ENCODE assay signal across 25 cellular contexts in the genomic region with DNA sequence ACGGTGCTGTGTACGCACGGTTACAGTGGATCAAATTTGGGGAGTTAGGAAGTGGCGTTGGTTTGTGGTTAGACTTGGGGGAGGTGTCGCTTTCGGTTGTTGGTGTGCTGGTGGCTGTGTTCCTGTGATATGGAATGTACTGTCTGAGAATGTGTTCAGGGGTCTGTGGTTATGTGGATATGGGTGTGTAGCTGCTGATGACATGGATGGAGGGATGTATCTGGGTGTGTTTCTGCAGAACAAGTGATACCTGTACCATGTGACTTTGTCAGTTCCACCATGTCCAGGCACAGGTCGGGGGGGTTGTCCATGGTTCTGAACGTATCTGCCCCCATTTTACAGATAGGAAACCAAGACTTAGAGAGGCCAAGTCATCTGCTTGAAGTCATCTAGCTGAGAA. TPM values are rescaled to one million over a fixed set of nuclear protein-coding genes. Genes with fewer than 3 reads are reported as not detected.
A peak's percentile ranks its signal among the peaks of the same experiment; 100 is the strongest.
DNase-seq lines count a peak whose midpoint lies in the region; ATAC-seq, FAIRE-seq and TF ChIP-seq lines count a peak whose summit lies in the region.
"Had no signal": no experiment of that assay in that cellular context is flagged by ENCODE, and none has a peak within 500 bp of the region (broad histone marks: within the 10 kb centered on the region; RNA-seq: fewer than 3 reads in every experiment).

No MANE protein-coding gene starts in this region.

- H3K4me2 ChIP-seq in A549, result no peak overlapping the region

- intact Hi-C loops in CD8-positive, alpha-beta T cell (cut with DNase I, micrococcal nuclease), result no loop called here
- intact Hi-C loops in left ventricle myocardium inferior (cut with micrococcal nuclease), result no loop called here

- POLR2A ChIA-PET in A549 (lab: Yijun Ruan, JAX), result no interaction called here
- POLR2A ChIA-PET in CD8-positive, alpha-beta T cell (lab: Charles Lee), result interaction anchor here (1.2 kb wide), 1 partner anchor 9 kb away, joined by 7 read pairs; no protein-coding TSS in a partner anchor

- CTCF ChIA-PET in A549 (lab: Yijun Ruan, JAX), result interaction anchor here (2.1 kb wide), 1 partner anchor 28 kb away, joined by 9 read pairs; no protein-coding TSS in a partner anchor
- CTCF ChIA-PET in CD8-positive, alpha-beta T cell (lab: Charles Lee), result interaction anchor here (2.3 kb wide), 1 partner anchor 28 kb away, joined by 12 read pairs; no protein-coding TSS in a partner anchor

- TF ChIP-seq CTCF in A549 (IDR thresholded peaks at IDR 0.05), result no peak
- no peak for TF ChIP-seq CTCF in CD8-positive, alpha-beta T cell (IDR thresholded peaks at IDR 0.05)
- no peak for TF ChIP-seq CTCF in endodermal cell (conservative IDR thresholded peaks at IDR 0.05)
- TF ChIP-seq CTCF in left ventricle myocardium inferior (IDR thresholded peaks at IDR 0.05; ENCODE audit: borderline replicate concordance), result no peak

- TF ChIP-seq RAD21 in A549 (conservative IDR thresholded peaks at IDR 0.05 in 1 of 2, IDR thresholded peaks at IDR 0.05 in 1 of 2), result no peak

- H3K9me3 ChIP-seq in A549 (no peaks in the 10 kb centered on the region), endodermal cell (ENCODE audit: control insufficient read depth, low read length) (no peaks in the 10 kb centered on the region), left ventricle myocardium inferior (replicated peaks) (no peaks in the 10 kb centered on the region)
- H3K9me3 ChIP-seq in CD8-positive, alpha-beta T cell (ENCODE audit: low read length), result no peaks in the 10 kb centered on the region
- H3K9me3 ChIP-seq: HAP-1, tibial artery had no signal

- no peak overlapping the region for H3K27ac ChIP-seq in A549
- H3K27ac ChIP-seq in CD8-positive, alpha-beta T cell (ENCODE audit: low read depth, low read length), result no peak overlapping the region
- peak overlapping the region; percentile 64 for H3K27ac ChIP-seq in endodermal cell (ENCODE audit: low read depth, low read length)
- no peak overlapping the region for H3K27ac ChIP-seq in left ventricle myocardium inferior (replicated peaks)
- H3K27ac ChIP-seq: tibial artery, WERI-Rb-1 had no signal

- no peak overlapping the region for H3K27ac Mint-ChIP-seq in CD8-positive, alpha-beta T cell
- H3K27ac Mint-ChIP-seq in endodermal cell, result no peak overlapping the region
- H3K27ac Mint-ChIP-seq: nephron; stimulated activated naive B cell treated with anti-CD40 and anti-IgM and Interleukin-4, amounts not matched to agents 10 μg/mL and 1 μg/mL and 100 μg/mL, for 72 hours had no signal

- H3K36me3 ChIP-seq in CD8-positive, alpha-beta T cell (ENCODE audit: insufficient read depth, low read length), result no peaks in the 10 kb centered on the region
- H3K36me3 ChIP-seq in endodermal cell (ENCODE audit: control insufficient read depth, insufficient read depth, low read length) (no peaks in the 10 kb centered on the region), left ventricle myocardium inferior (no peaks in the 10 kb centered on the region)
- H3K36me3 ChIP-seq: HAP-1, tibial artery, WERI-Rb-1 had no signal

- H3K9me3 Mint-ChIP-seq in CD8-positive, alpha-beta T cell, result no peaks in the 10 kb centered on the region
- no peaks in the 10 kb centered on the region for H3K9me3 Mint-ChIP-seq in endodermal cell
- H3K9me3 Mint-ChIP-seq: nephron; stimulated activated naive B cell treated with anti-CD40 and anti-IgM and Interleukin-4, amounts not matched to agents 10 μg/mL and 1 μg/mL and 100 μg/mL, for 72 hours had no signal

- H3K4me3 Mint-ChIP-seq in CD8-positive, alpha-beta T cell, result peak overlapping the region; percentile 64
- no peak overlapping the region for H3K4me3 Mint-ChIP-seq in endodermal cell
- H3K4me3 Mint-ChIP-seq: nephron; stimulated activated naive B cell treated with anti-CD40 and anti-IgM and Interleukin-4, amounts not matched to agents 10 μg/mL and 1 μg/mL and 100 μg/mL, for 72 hours had no signal

- WGBS in A549 (ENCODE audit: missing lambda C conversion rate), result 77% methylated on average over 8 of the region's 8 CpGs
- WGBS in endodermal cell (ENCODE audit: insufficient coverage in 1 of 2, insufficient read length in 1 of 2), 2 experiments, result 73 to 81% methylated on average over 7 to 8 of the region's 8 CpGs

- FAIRE-seq in A549 (lab: Jason Lieb, UNC), result no peak

- ATAC-seq in A549 (no peak), HG03108 (IDR thresholded peaks at IDR 0.05; ENCODE audit: unreplicated experiment) (no peak), HG03039 (IDR thresholded peaks at IDR 0.05; ENCODE audit: unreplicated experiment) (no peak)
- ATAC-seq in CD8-positive, alpha-beta T cell, result peak; percentile 37
- ATAC-seq: stimulated activated naive B cell treated with anti-CD40 and anti-IgM and Interleukin-4, amounts not matched to agents 10 μg/mL and 1 μg/mL and 100 μg/mL, for 72 hours had no signal

- no peak for TF ChIP-seq POLR2A in A549 (IDR thresholded peaks at IDR 0.05; ENCODE audit: low read length)

- H3K4me1 ChIP-seq in A549 (peaks cover 9% of the 10 kb centered on the region; the same call in 2 of the 3 replicates), endodermal cell (ENCODE audit: control insufficient read depth, insufficient read depth, low read length) (peaks cover 9% of the 10 kb centered on the region), left ventricle myocardium inferior (no peaks in the 10 kb centered on the region)
- peaks cover 53% of the 10 kb centered on the region for H3K4me1 ChIP-seq in CD8-positive, alpha-beta T cell (ENCODE audit: insufficient read depth, low read length)
- H3K4me1 ChIP-seq: HAP-1, tibial artery had no signal

- peaks cover 70% of the 10 kb centered on the region for H3K4me1 Mint-ChIP-seq in CD8-positive, alpha-beta T cell (ENCODE audit: low read depth)
- peaks cover 36% of the 10 kb centered on the region for H3K4me1 Mint-ChIP-seq in endodermal cell

- peaks cover 18% of the 10 kb centered on the region for H3K27me3 Mint-ChIP-seq in CD8-positive, alpha-beta T cell (ENCODE audit: low read depth)
- H3K27me3 Mint-ChIP-seq in endodermal cell (ENCODE audit: insufficient read depth), result peaks cover 99% of the 10 kb centered on the region

- DNase-seq in A549 (ENCODE audit: low read depth in 1 of 2, low spot score in 1 of 2), result no peak
- DNase-seq in CD8-positive, alpha-beta T cell, result no peak
- peak; percentile 75 for DNase-seq in SW480 (ENCODE audit: low spot score)
- DNase-seq in endodermal cell, result no peak
- DNase-seq in EL, result no peak
- DNase-seq in left ventricle myocardium inferior, result no peak
- DNase-seq: activated T-cell treated with anti-CD3 and anti-CD28 coated beads, Interleukin-2, amount 50 U/mL, for 48 hours; dermis blood vessel endothelial cell; DMS79; head of caudate nucleus; NCI-H1436 treated with DMSO at 0.1 percent for 48 hours; NCI-H2171 treated with DMSO at 0.1 percent for 48 hours; NCI-H69; SHP77; stimulated activated CD4-positive, alpha-beta T cell treated with anti-CD3 and anti-CD28 coated beads, Interleukin-1b, Interleukin-23, amount 100 ng/mL, for 48 hours; stimulated activated naive B cell treated with anti-CD40 and anti-IgM and Interleukin-4, amounts not matched to agents 10 μg/mL and 1 μg/mL and 100 μg/mL, for 72 hours; tibial artery; WERI-Rb-1 had no signal

- TF ChIP-seq EP300 in A549 (IDR thresholded peaks at IDR 0.05), result no peak

- H3K36me3 Mint-ChIP-seq in CD8-positive, alpha-beta T cell, result no peaks in the 10 kb centered on the region
- no peaks in the 10 kb centered on the region for H3K36me3 Mint-ChIP-seq in endodermal cell (ENCODE audit: low read depth)
- H3K36me3 Mint-ChIP-seq: stimulated activated naive B cell treated with anti-CD40 and anti-IgM and Interleukin-4, amounts not matched to agents 10 μg/mL and 1 μg/mL and 100 μg/mL, for 72 hours had no signal

- H3K9ac ChIP-seq in endodermal cell (ENCODE audit: extremely low read depth, low read length, poor library complexity, severe bottlenecking), result no peak overlapping the region

- peaks cover 6% of the 10 kb centered on the region for H3K27me3 ChIP-seq in CD8-positive, alpha-beta T cell (ENCODE audit: insufficient read depth, low read length)
- peaks cover 95% of the 10 kb centered on the region for H3K27me3 ChIP-seq in endodermal cell (ENCODE audit: control insufficient read depth, insufficient read depth, low read length, poor library complexity, severe bottlenecking)
- peaks cover 98% of the 10 kb centered on the region for H3K27me3 ChIP-seq in left ventricle myocardium inferior (ENCODE audit: low read depth)

- H3K4me3 ChIP-seq in A549 (no peak overlapping the region), endodermal cell (ENCODE audit: low read length) (no peak overlapping the region), left ventricle myocardium inferior (no peak overlapping the region)
- H3K4me3 ChIP-seq in CD8-positive, alpha-beta T cell (ENCODE audit: low read depth, low read length), result peak overlapping the region; percentile 26
- H3K4me3 ChIP-seq: HAP-1, tibial artery had no signal

TF ChIP-seq in A549, 52 proteins besides CTCF, POLR2A, EP300 and RAD21 (continues in another document):
- no peak for TF ChIP-seq NFE2L2 (conservative IDR thresholded peaks at IDR 0.05; ENCODE audit: low read length)
- TF ChIP-seq, protein P1, sequence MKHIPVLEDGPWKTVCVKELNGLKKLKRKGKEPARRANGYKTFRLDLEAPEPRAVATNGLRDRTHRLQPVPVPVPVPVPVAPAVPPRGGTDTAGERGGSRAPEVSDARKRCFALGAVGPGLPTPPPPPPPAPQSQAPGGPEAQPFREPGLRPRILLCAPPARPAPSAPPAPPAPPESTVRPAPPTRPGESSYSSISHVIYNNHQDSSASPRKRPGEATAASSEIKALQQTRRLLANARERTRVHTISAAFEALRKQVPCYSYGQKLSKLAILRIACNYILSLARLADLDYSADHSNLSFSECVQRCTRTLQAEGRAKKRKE (CRISPR knock-in tag; IDR thresholded peaks at IDR 0.05; ENCODE audit: low read depth), result no peak
- TF ChIP-seq HOXA7 (CRISPR knock-in tag; IDR thresholded peaks at IDR 0.05), result no peak
- no peak for TF ChIP-seq FOSB (CRISPR knock-in tag; IDR thresholded peaks at IDR 0.05)
- TF ChIP-seq JUN (IDR thresholded peaks at IDR 0.05), result no peak

RNA-seq across cellular contexts. Expression of a gene that starts 22.7 kb away (rescaled TPM):
- polyA plus RNA-seq in A549 (2011; rRNA removed), result 0.48 and 0.93 TPM in 2 replicates
- polyA plus RNA-seq in A549 (2012; cell fraction: cytosol; rRNA removed), result 0.18 and 0.19 TPM in 2 replicates
- polyA plus RNA-seq in A549 (2012; cell fraction: nucleus; rRNA removed), result 0.16 and 0.19 TPM in 2 replicates
- 0.13 to 0.23 TPM (median 0.21 TPM) in 3 replicates for polyA plus RNA-seq in A549 (2017; fragmentation: RNase III; extraction: RNeasy Plus Mini Kit Qiagen cat#74134 plus additional on column Dnase treatment)
- 0.45 and 0.54 TPM in 2 replicates for polyA minus RNA-seq in A549 (2011; rRNA and poly(A)+ RNA removed)
- total RNA-seq in CD8-positive, alpha-beta T cell, result not detected
- total RNA-seq in endodermal cell, result 1 to 10 TPM; 2.2 to 2.4 TPM
- polyA plus RNA-seq in endodermal cell (2013, experiment 1 of 2), result 13.1 TPM
- polyA plus RNA-seq in endodermal cell (2013, experiment 2 of 2), result 12.1 TPM
- not detected for total RNA-seq in left ventricle myocardium inferior
- total RNA-seq: dermis blood vessel endothelial cell, MCF 10A, mesenteric fat pad, posterior vena cava had no signal
